ENCODE assay signal across 17 cellular contexts in the genomic region with DNA sequence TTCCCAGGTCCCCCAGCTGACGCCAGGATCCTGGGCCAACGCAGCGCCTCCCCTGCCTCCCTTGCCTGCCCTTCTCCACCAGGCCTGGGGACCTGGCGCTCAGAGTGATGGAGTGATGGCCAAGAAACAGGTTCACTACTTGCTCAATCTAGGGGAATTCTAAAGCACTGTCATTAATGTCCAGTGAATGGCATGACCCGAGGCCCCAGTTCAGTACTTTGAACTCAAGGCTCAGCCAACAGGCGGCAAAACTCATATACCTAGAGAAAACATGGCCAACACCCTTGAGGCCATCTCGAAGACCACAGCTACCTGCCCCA. TPM values are rescaled to one million over a fixed set of nuclear protein-coding genes. Genes with fewer than 3 reads are reported as not detected.
DNase-seq lines count a peak whose midpoint lies in the region; ATAC-seq, FAIRE-seq and TF ChIP-seq lines count a peak whose summit lies in the region.
"Had no signal": no experiment of that assay in that cellular context is flagged by ENCODE, and none has a peak within 500 bp of the region (broad histone marks: within the 10 kb centered on the region; RNA-seq: fewer than 3 reads in every experiment).

No MANE protein-coding gene starts in this region.

- TF ChIP-seq POLR2A in HepG2 (IDR thresholded peaks at IDR 0.05; ENCODE audit: insufficient read depth in 1 of 2, low read depth in 2 of 2, low read length in 2 of 2) (no peak), right lobe of liver (IDR thresholded peaks at IDR 0.05) (peak; percentile 12)

- TF ChIP-seq CTCF in liver (IDR thresholded peaks at IDR 0.05; ENCODE audit: low read depth, low read length, missing input control): peak; percentile 8
- TF ChIP-seq CTCF in HepG2 (CRISPR knock-in tag; IDR thresholded peaks at IDR 0.05): no peak
- TF ChIP-seq CTCF in right lobe of liver (IDR thresholded peaks at IDR 0.05): no peak

- no peak overlapping the region for H3K4me2 ChIP-seq in HepG2 (ENCODE audit: low read depth, low read length)
- H3K4me2 ChIP-seq: KMS-11 had no signal

- no peak overlapping the region for H3K9ac ChIP-seq in liver (ENCODE audit: low read depth in 1 of 2, low read length in 2 of 2)
- H3K9ac ChIP-seq in HepG2 (ENCODE audit: insufficient read depth, low read depth, low read length): no peak overlapping the region
- no peak overlapping the region for H3K9ac ChIP-seq in skeletal muscle tissue (ENCODE audit: low read depth in 1 of 3, low read length in 3 of 3)
- H3K9ac ChIP-seq: KMS-11 had no signal

- no peaks in the 10 kb centered on the region for H4K20me1 ChIP-seq in HepG2 (ENCODE audit: insufficient read depth, low read length)

- no peaks in the 10 kb centered on the region for H3K27me3 ChIP-seq in liver (ENCODE audit: control insufficient read depth in 4 of 4, insufficient read depth in 4 of 4, low read length in 3 of 4)
- H3K27me3 ChIP-seq in HepG2 (ENCODE audit: control insufficient read depth in 1 of 2, insufficient read depth in 2 of 2, low read length in 2 of 2): no peaks in the 10 kb centered on the region
- H3K27me3 ChIP-seq in right lobe of liver: no peaks in the 10 kb centered on the region
- no peaks in the 10 kb centered on the region for H3K27me3 ChIP-seq in skeletal muscle tissue (ENCODE audit: control insufficient read depth in 3 of 3, insufficient read depth in 3 of 3, low read length in 3 of 3)

- intact Hi-C loops in HepG2 (cut with micrococcal nuclease; ENCODE audit: unreplicated experiment): no loop called here
- intact Hi-C loops in right lobe of liver (cut with DNase I): no loop called here

- TF ChIP-seq EP300 in HepG2 (IDR thresholded peaks at IDR 0.05; ENCODE audit: low read depth in 2 of 2, low read length in 2 of 2): no peak
- no peak for TF ChIP-seq EP300 in HepG2 (CRISPR knock-in tag; IDR thresholded peaks at IDR 0.05; ENCODE audit: borderline replicate concordance)

- CTCF ChIA-PET in HepG2 (lab: Yijun Ruan, JAX; ENCODE audit: low intra/inter-chr PET ratio, low total read pairs): no interaction called here

- no peak for FAIRE-seq in HepG2 (lab: Jason Lieb, UNC)
- FAIRE-seq: GM12892, H1 had no signal

- H3K79me2 ChIP-seq in HepG2 (ENCODE audit: insufficient read depth, low read length): peaks cover 32% of the 10 kb centered on the region

- POLR2A ChIA-PET in HepG2 (lab: Yijun Ruan, JAX): no interaction called here

- H2AFZ ChIP-seq in HepG2 (ENCODE audit: low read length): no peak overlapping the region

- TF ChIP-seq RAD21 in liver (IDR thresholded peaks at IDR 0.05) (peak; percentile 29 to 56), HepG2 (CRISPR knock-in tag; IDR thresholded peaks at IDR 0.05) (no peak)

- H3K9me3 ChIP-seq in liver (ENCODE audit: control insufficient read depth in 4 of 4, low read length in 3 of 4) (no peaks in the 10 kb centered on the region), HepG2 (ENCODE audit: low read length) (no peaks in the 10 kb centered on the region), right lobe of liver (no peaks in the 10 kb centered on the region), skeletal muscle tissue (ENCODE audit: control insufficient read depth in 3 of 3, low read length in 3 of 3) (peaks cover 0 to 5% (median 0%) of the 10 kb centered on the region in 3 donors)

- H3K36me3 ChIP-seq in liver (ENCODE audit: control insufficient read depth in 4 of 4, insufficient read depth in 3 of 4, low read depth in 1 of 4, low read length in 3 of 4): peaks cover 0 to 5% (median 0%) of the 10 kb centered on the region in 4 donors
- H3K36me3 ChIP-seq in HepG2 (replicated peaks in 1 of 2; ENCODE audit: control insufficient read depth in 1 of 2, insufficient read depth in 2 of 2, low read length in 2 of 2): peaks cover 4 to 6% of the 10 kb centered on the region in 2 experiments; a peak in 4 of 5 replicates
- H3K36me3 ChIP-seq in right lobe of liver: no peaks in the 10 kb centered on the region
- H3K36me3 ChIP-seq in skeletal muscle tissue (ENCODE audit: control insufficient read depth in 3 of 3, insufficient read depth in 3 of 3, low read length in 3 of 3): peaks cover 4 to 11% (median 11%) of the 10 kb centered on the region in 3 donors

- no TSS peak for BruUV-seq in HepG2 (replicated peaks; lab: Mats Ljungman, UMichigan)

- 42% methylated on average over 7 of the region's 7 CpGs for WGBS in liver
- WGBS in HepG2 (ENCODE audit: low lambda C conversion rate): 100% methylated on average over 1 of the region's 7 CpGs
- 0% methylated on average over 1 of the region's 7 CpGs for WGBS in right lobe of liver (ENCODE audit: insufficient coverage, low coverage, low lambda C conversion rate, missing lambda C conversion rate)

- ATAC-seq in HepG2: no peak
- peak; percentile 51 to 67 (median 54) for ATAC-seq in right lobe of liver

- H3K27ac ChIP-seq in liver (ENCODE audit: low read depth in 1 of 2, low read length in 2 of 2) (peak overlapping the region; percentile 75 to 85), HepG2 (ENCODE audit: extremely low read length, insufficient read depth, low read length) (no peak overlapping the region), right lobe of liver (peak overlapping the region; percentile 83 to 97 (median 96)), skeletal muscle tissue (ENCODE audit: low read depth, low read length) (peak overlapping the region; percentile 79)
- H3K27ac ChIP-seq: KMS-11 had no signal

- DNase-seq in HepG2 (ENCODE audit: low spot score) (no peak), right lobe of liver (peak; percentile 70 to 86 (median 85)), NCI-H69 (lab: John Stamatoyannopoulos, UW) (no peak), hepatic stellate cell (ENCODE audit: low spot score) (no peak), SHP77 (lab: John Stamatoyannopoulos, UW) (no peak)
- DNase-seq: ACHN, COR-L47, DMS153, NCI-H1048, NCI-H1436 treated with DMSO at 0.1 percent for 48 hours, NCI-H2081, NCI-H524 had no signal

- H3K4me1 ChIP-seq in liver (ENCODE audit: control insufficient read depth in 4 of 4, insufficient read depth in 4 of 4, low read length in 3 of 4) (peaks cover 8 to 47% (median 38%) of the 10 kb centered on the region in 4 donors), HepG2 (ENCODE audit: insufficient read depth, low read length) (peaks cover 28% of the 10 kb centered on the region), right lobe of liver (peaks cover 0 to 49% (median 22%) of the 10 kb centered on the region in 4 donors), skeletal muscle tissue (ENCODE audit: control insufficient read depth in 3 of 3, insufficient read depth in 3 of 3, low read length in 3 of 3) (peaks cover 49 to 57% (median 56%) of the 10 kb centered on the region in 3 donors)

- in situ Hi-C loops in HepG2 (cut with HindIII; ENCODE audit: extremely low pct_ligation_motif_present, low pct_unique_long_range_greater_than_20kb): no loop called here

- H3K4me3 ChIP-seq in liver (ENCODE audit: low read depth in 1 of 3, low read length in 3 of 3) (no peak overlapping the region), HepG2 (replicated peaks in 1 of 3; ENCODE audit: insufficient read depth in 1 of 3, low read depth in 2 of 3, low read length in 3 of 3) (no peak overlapping the region), right lobe of liver (no peak overlapping the region), skeletal muscle tissue (ENCODE audit: low read length in 3 of 3) (no peak overlapping the region)

TF ChIP-seq in HepG2, 621 proteins besides CTCF, POLR2A, EP300 and RAD21 (continues in another document):
- TF ChIP-seq, protein P1, sequence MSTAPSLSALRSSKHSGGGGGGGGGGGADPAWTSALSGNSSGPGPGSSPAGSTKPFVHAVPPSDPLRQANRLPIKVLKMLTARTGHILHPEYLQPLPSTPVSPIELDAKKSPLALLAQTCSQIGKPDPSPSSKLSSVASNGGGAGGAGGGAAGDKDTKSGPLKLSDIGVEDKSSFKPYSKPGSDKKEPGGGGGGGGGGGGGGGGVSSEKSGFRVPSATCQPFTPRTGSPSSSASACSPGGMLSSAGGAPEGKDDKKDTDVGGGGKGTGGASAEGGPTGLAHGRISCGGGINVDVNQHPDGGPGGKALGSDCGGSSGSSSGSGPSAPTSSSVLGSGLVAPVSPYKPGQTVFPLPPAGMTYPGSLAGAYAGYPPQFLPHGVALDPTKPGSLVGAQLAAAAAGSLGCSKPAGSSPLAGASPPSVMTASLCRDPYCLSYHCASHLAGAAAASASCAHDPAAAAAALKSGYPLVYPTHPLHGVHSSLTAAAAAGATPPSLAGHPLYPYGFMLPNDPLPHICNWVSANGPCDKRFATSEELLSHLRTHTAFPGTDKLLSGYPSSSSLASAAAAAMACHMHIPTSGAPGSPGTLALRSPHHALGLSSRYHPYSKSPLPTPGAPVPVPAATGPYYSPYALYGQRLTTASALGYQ (CRISPR knock-in tag; IDR thresholded peaks at IDR 0.05): no peak
- TF ChIP-seq REXO4 (CRISPR knock-in tag; IDR thresholded peaks at IDR 0.05; ENCODE audit: borderline replicate concordance): no peak
- no peak for TF ChIP-seq AGO1 (IDR thresholded peaks at IDR 0.05; ENCODE audit: low read depth, low read length, poor library complexity, severe bottlenecking)

RNA-seq across cellular contexts. Expression of a gene that starts 24.0 kb away (rescaled TPM):
- total RNA-seq in liver (10 to 100 TPM in 1 of 2 donors, 1 to 10 TPM in 1; 2.3 to 34.2 TPM), HepG2 (2016; rRNA removed; fragmentation: Illumina TruSeq; extraction: Trizol) (7.4 and 8.2 TPM in 2 replicates), right lobe of liver (10 to 100 TPM in 3 of 6 experiments, 1 to 10 TPM in 3; 5.8 to 21.7 (median 13.4) TPM), skeletal muscle tissue (5.2 TPM)
- polyA plus RNA-seq in liver (10 to 100 TPM in 1 of 2 donors, 1 to 10 TPM in 1; 3.8 to 19.0 TPM), HepG2 (2011; rRNA removed) (3.7 and 5.2 TPM in 2 replicates)
- total RNA-seq in HepG2 (2016; cell fraction: cytosol; rRNA removed; fragmentation: Illumina TruSeq; extraction: Trizol; ENCODE audit: low read depth): 2.2 TPM in 2 replicates
- 6.6 and 8.0 TPM in 2 replicates for total RNA-seq in HepG2 (2016; cell fraction: insoluble cytoplasmic fraction; rRNA removed; fragmentation: Illumina TruSeq; extraction: Trizol)
- 4.1 and 4.3 TPM in 2 replicates for total RNA-seq in HepG2 (2016; cell fraction: membrane; rRNA removed; fragmentation: Illumina TruSeq; extraction: Trizol)
- total RNA-seq in HepG2 (2016; cell fraction: nucleus; rRNA removed; fragmentation: Illumina TruSeq; extraction: Trizol): 6.8 and 7.2 TPM in 2 replicates
- 3.2 and 4.8 TPM in 2 replicates for polyA plus RNA-seq in HepG2 (2011; cell fraction: cytosol; rRNA removed)
- 9.9 and 10.8 TPM in 2 replicates for polyA plus RNA-seq in HepG2 (2011; cell fraction: nucleus; rRNA removed)
- 2.3 and 3.1 TPM in 2 replicates for polyA plus RNA-seq in HepG2 (2012)
- polyA plus RNA-seq in HepG2 (2016; cell fraction: cytosol; fragmentation: Illumina TruSeq; extraction: Trizol; ENCODE audit: low read depth): 1.0 and 1.1 TPM in 2 replicates
- polyA plus RNA-seq in HepG2 (2016; cell fraction: insoluble cytoplasmic fraction; fragmentation: Illumina TruSeq; extraction: Trizol; ENCODE audit: low read depth): 5.4 and 5.9 TPM in 2 replicates
- polyA plus RNA-seq in HepG2 (2016; cell fraction: membrane; fragmentation: Illumina TruSeq; extraction: Trizol; ENCODE audit: low read depth): 1.7 and 2.0 TPM in 2 replicates
- 8.0 TPM in 2 replicates for polyA plus RNA-seq in HepG2 (2016; cell fraction: nucleus; fragmentation: Illumina TruSeq; extraction: Trizol; ENCODE audit: insufficient read depth, low read depth)
- polyA minus RNA-seq in HepG2 (2011; rRNA and poly(A)+ RNA removed; ENCODE audit: low replicate concordance): 9.9 and 14.9 TPM in 2 replicates
- 3.3 and 4.0 TPM in 2 replicates for polyA minus RNA-seq in HepG2 (2011; cell fraction: cytosol; rRNA and poly(A)+ RNA removed)
- 6.2 and 6.7 TPM in 2 replicates for polyA minus RNA-seq in HepG2 (2011; cell fraction: nucleus; rRNA and poly(A)+ RNA removed)

Comparison
In these comparisons a context has a peak if more than half of its experiments do, and no peak if none do; other contexts are left out.
1. DNase-seq: peak in right lobe of liver (3 of 3); none in HepG2 (single experiment), NCI-H69 (single experiment), hepatic stellate cell (single experiment) and SHP77 (0 of 2).